In genomic region chr5:135207866-135208265, GRCh38 we compare ENCODE assay signal across 18 cellular contexts.
"Had no signal": no experiment of that assay in that cellular context is flagged by ENCODE, and none has a peak within 500 bp of the region (broad histone marks: within the 10 kb centered on the region; RNA-seq: fewer than 3 reads in every experiment).

No MANE protein-coding gene starts in this region.

- ATAC-seq: activated CD8-positive, alpha-beta T cell treated with anti-CD3 and anti-CD28 coated beads, Interleukin-2, amount 10 ng/mL, durations not matched to agents 7 days and 5 days; left lobe of liver; natural killer cell; T-helper 17 cell; WTC11 had no signal

- H3K27ac ChIP-seq: neutrophil, right atrium auricular region, suprapubic skin had no signal

- H3K4me3 Mint-ChIP-seq: activated CD4-positive, alpha-beta T cell treated with anti-CD3 and anti-CD28 coated beads, Interleukin-2, amount 10 ng/mL, durations not matched to agents 24 days and 14 days; activated CD8-positive, alpha-beta T cell treated with anti-CD3 and anti-CD28 coated beads, Interleukin-2, amount 10 ng/mL, durations not matched to agents 7 days and 5 days; activated naive CD8-positive, alpha-beta T cell treated with anti-CD3 and anti-CD28 coated beads, Interleukin-2, amount 50 U/mL, for 24 hours; natural killer cell; T-helper 17 cell; WTC11 had no signal

- DNase-seq: activated CD4-positive, alpha-beta T cell treated with anti-CD3 and anti-CD28 coated beads, Interleukin-2, amount 10 ng/mL, durations not matched to agents 24 days and 14 days; activated CD8-positive, alpha-beta T cell treated with anti-CD3 and anti-CD28 coated beads, Interleukin-2, amount 10 ng/mL, durations not matched to agents 7 days and 5 days; activated naive CD4-positive, alpha-beta T cell; activated naive CD8-positive, alpha-beta T cell treated with anti-CD3 and anti-CD28 coated beads, Interleukin-2, amount 50 U/mL, for 24 hours; erythroblast; mucosa of descending colon; natural killer cell; stimulated activated CD4-positive, alpha-beta T cell treated with anti-CD3 and anti-CD28 coated beads, Interleukin-4, amount 100 ng/mL, for 24 hours; stimulated activated naive CD4-positive, alpha-beta T cell treated with Interleukin-2 at 50 U/mL for 16 hours; T-helper 17 cell had no signal

- H3K4me1 Mint-ChIP-seq: activated naive CD8-positive, alpha-beta T cell treated with anti-CD3 and anti-CD28 coated beads, Interleukin-2, amount 50 U/mL, for 24 hours; natural killer cell; T-helper 17 cell had no signal

- H3K4me1 ChIP-seq: right atrium auricular region, suprapubic skin had no signal

- H3K4me3 ChIP-seq: mucosa of descending colon, right atrium auricular region, skin epidermis, suprapubic skin had no signal

- H3K9me3 ChIP-seq: neutrophil, suprapubic skin had no signal

- H3K27me3 ChIP-seq: right atrium auricular region, suprapubic skin had no signal

- FAIRE-seq: islet of Langerhans, urothelium cell line had no signal

- H3K36me3 ChIP-seq: neutrophil, right atrium auricular region, suprapubic skin had no signal

- H3K27ac Mint-ChIP-seq: activated CD4-positive, alpha-beta T cell treated with anti-CD3 and anti-CD28 coated beads, Interleukin-2, amount 10 ng/mL, durations not matched to agents 24 days and 14 days; activated CD8-positive, alpha-beta T cell treated with anti-CD3 and anti-CD28 coated beads, Interleukin-2, amount 10 ng/mL, durations not matched to agents 7 days and 5 days; activated naive CD8-positive, alpha-beta T cell treated with anti-CD3 and anti-CD28 coated beads, Interleukin-2, amount 50 U/mL, for 24 hours; natural killer cell; T-helper 17 cell; WTC11 had no signal
